ENCODE assay signal across 15 cellular contexts in genomic region chr1:160639652-160640051, GRCh38. TPM values are rescaled to one million over a fixed set of nuclear protein-coding genes. Genes with fewer than 3 reads are reported as not detected.
DNase-seq lines count a peak whose midpoint lies in the region; ATAC-seq, FAIRE-seq and TF ChIP-seq lines count a peak whose summit lies in the region.
"Had no signal": no experiment of that assay in that cellular context is flagged by ENCODE, and none has a peak within 500 bp of the region (broad histone marks: within the 10 kb centered on the region; RNA-seq: fewer than 3 reads in every experiment).

No MANE protein-coding gene starts in this region.

- H3K9me1 ChIP-seq in endothelial cell of umbilical vein (replicated peaks; ENCODE audit: control insufficient read depth, extremely low read depth, insufficient read depth, low read length), result no peaks in the 10 kb centered on the region

- ATAC-seq in T-cell (replicated peaks in 1 of 4), result no peak
- no peak for ATAC-seq in HG03439 (IDR thresholded peaks at IDR 0.05; ENCODE audit: unreplicated experiment)
- ATAC-seq in GM19463 (IDR thresholded peaks at IDR 0.05; ENCODE audit: unreplicated experiment), result no peak
- ATAC-seq: heart left ventricle had no signal

- dilution Hi-C loops in endothelial cell of umbilical vein (cut with MboI; ENCODE audit: extremely low pct_ligation_motif_present, low sequenced_read_pairs), result no loop called here

- H3K4me3 ChIP-seq in endothelial cell of umbilical vein (replicated peaks in 1 of 3; ENCODE audit: insufficient read depth in 1 of 3, low read depth in 1 of 3, low read length in 3 of 3), result no peak overlapping the region
- H3K4me3 ChIP-seq: coronary artery, GM23248, SJSA1 had no signal

- H3K27me3 ChIP-seq in endothelial cell of umbilical vein (ENCODE audit: control insufficient read depth in 2 of 2, insufficient read depth in 2 of 2, low read length in 2 of 2), result no peaks in the 10 kb centered on the region
- H3K27me3 ChIP-seq: heart left ventricle had no signal

- H4K20me1 ChIP-seq in endothelial cell of umbilical vein (replicated peaks; ENCODE audit: control insufficient read depth, extremely low read depth, insufficient read depth, low read length), result no peaks in the 10 kb centered on the region

- H3K27ac Mint-ChIP-seq in T-cell, result peak overlapping the region; percentile 96 to 98

- no peak overlapping the region for H3K27ac ChIP-seq in endothelial cell of umbilical vein (ENCODE audit: insufficient read depth, low read depth, low read length)
- H3K27ac ChIP-seq: coronary artery, GM23248, SJSA1 had no signal

- peak; percentile 38 for FAIRE-seq in endothelial cell of umbilical vein (lab: Jason Lieb, UNC)
- FAIRE-seq: D721Med had no signal

- peak; percentile 60 for DNase-seq in A172 (ENCODE audit: low spot score)
- DNase-seq in Daoy (ENCODE audit: low read depth), result peak; percentile 54
- DNase-seq in T-cell, result no peak
- peak; percentile 42 for DNase-seq in endothelial cell of umbilical vein (ENCODE audit: low read depth, low spot score)
- no peak for DNase-seq in NCI-H446 (lab: John Stamatoyannopoulos, UW)
- DNase-seq in NCI-H1092 treated with DMSO at 0.1 percent for 48 hours (lab: John Stamatoyannopoulos, UW), result no peak
- DNase-seq: GM23248, heart left ventricle, KBM-7, NCI-H510A had no signal

- H3K9me3 Mint-ChIP-seq in T-cell, result no peaks in the 10 kb centered on the region

- H3K4me2 ChIP-seq in endothelial cell of umbilical vein (ENCODE audit: insufficient read depth, low read length), result no peak overlapping the region

- POLR2A ChIA-PET in T-cell (lab: Charles Lee) (interaction anchor here (0.5 to 1.5 kb wide), 7 partner anchors 11 to 522 kb away, joined by 3 to 8 read pairs (median 4); partner anchors contain the start of gene DCAF8 (in 1 of the 2)), endothelial cell of umbilical vein (lab: Charles Lee) (no interaction called here)

- H3K4me1 Mint-ChIP-seq in T-cell, result peaks cover 94 to 97% (median 94%) of the 10 kb centered on the region in 3 donors

- no peak overlapping the region for H2AFZ ChIP-seq in endothelial cell of umbilical vein (ENCODE audit: low read depth, low read length)
- H2AFZ ChIP-seq: GM23248 had no signal

- peaks cover 9% of the 10 kb centered on the region for H3K4me1 ChIP-seq in endothelial cell of umbilical vein (ENCODE audit: control insufficient read depth, extremely low read depth, insufficient read depth, low read length)

- BruUV-seq in endothelial cell of umbilical vein (replicated peaks; lab: Mats Ljungman, UMichigan), result no TSS peak

- no peaks in the 10 kb centered on the region for H3K79me2 ChIP-seq in endothelial cell of umbilical vein (ENCODE audit: control insufficient read depth, insufficient read depth, low read length)

- TF ChIP-seq CTCF in endothelial cell of umbilical vein (IDR thresholded peaks at IDR 0.05; ENCODE audit: extremely low read depth in 1 of 2, insufficient read depth in 1 of 2, low read depth in 1 of 2, low read length in 2 of 2), result no peak

- H3K4me3 Mint-ChIP-seq in T-cell, result peak overlapping the region; percentile 70 to 98 (median 75)

- no peak overlapping the region for H3K9ac ChIP-seq in endothelial cell of umbilical vein (replicated peaks; ENCODE audit: extremely low read depth, insufficient read depth, low read length)
- H3K9ac ChIP-seq: GM23248 had no signal

- no peak for TF ChIP-seq POLR2A in endothelial cell of umbilical vein (IDR thresholded peaks at IDR 0.05; ENCODE audit: low read depth, low read length)

- no peaks in the 10 kb centered on the region for H3K9me3 ChIP-seq in endothelial cell of umbilical vein (replicated peaks; ENCODE audit: control insufficient read depth, insufficient read depth, low read length)
- H3K9me3 ChIP-seq: heart left ventricle, SJSA1 had no signal

- H3K36me3 ChIP-seq in endothelial cell of umbilical vein (ENCODE audit: control insufficient read depth in 2 of 2, extremely low read depth in 1 of 2, insufficient read depth in 2 of 2, low read length in 2 of 2), result no peaks in the 10 kb centered on the region
- H3K36me3 ChIP-seq: heart left ventricle, SJSA1 had no signal

- H3K36me3 Mint-ChIP-seq in T-cell, result peaks cover 29% of the 10 kb centered on the region

- H3K27me3 Mint-ChIP-seq in T-cell, result no peaks in the 10 kb centered on the region

- CTCF ChIA-PET in T-cell (lab: Charles Lee), result interaction anchor here in 1 of 2 donors (0.9 to 1.8 kb wide), 10 partner anchors 11 to 84 kb away, joined by 3 to 20 read pairs (median 4); no protein-coding TSS in a partner anchor
- CTCF ChIA-PET in endothelial cell of umbilical vein (lab: Charles Lee), result interaction anchor here (1.9 kb wide), 1 partner anchor 36 kb away, joined by 8 read pairs; no protein-coding TSS in a partner anchor

- intact Hi-C loops in endothelial cell of umbilical vein (cut with micrococcal nuclease), result no loop called here

TF ChIP-seq in endothelial cell of umbilical vein, 7 proteins besides CTCF, POLR2A, EP300 and RAD21:
- TF ChIP-seq GATA2 (IDR thresholded peaks at IDR 0.05; ENCODE audit: insufficient read depth, insufficient read length, low read depth, low read length) (no peak), FOS (IDR thresholded peaks at IDR 0.05; ENCODE audit: borderline replicate concordance, insufficient read depth, low read length) (no peak), EZH2 (IDR thresholded peaks at IDR 0.05; ENCODE audit: borderline replicate concordance, low read depth, low read length, severe bottlenecking) (no peak), POLR2AphosphoS5 (IDR thresholded peaks at IDR 0.05; ENCODE audit: insufficient read depth, low read depth, low read length) (no peak), MAX (IDR thresholded peaks at IDR 0.05; ENCODE audit: insufficient read depth, insufficient read length) (no peak), JUN (IDR thresholded peaks at IDR 0.05; ENCODE audit: borderline replicate concordance, insufficient read depth, insufficient read length, low read depth) (no peak), MYC (IDR thresholded peaks at IDR 0.05; ENCODE audit: low read depth, low read length) (no peak)

RNA-seq across cellular contexts. Expression of gene SLAMF1, which starts 7.2 kb away (rescaled TPM):
- 0.07 and 1.1 TPM in 2 replicates for total RNA-seq in A172 (2014; rRNA removed; shearing (Covaris generic))
- total RNA-seq in Daoy (2014; rRNA removed; shearing (Covaris generic)), result not detected in 2 replicates
- 10 to 100 TPM; 19.4 to 38.7 (median 30.7) TPM for total RNA-seq in T-cell
- not detected in 2 replicates for total RNA-seq in endothelial cell of umbilical vein
- not detected in 2 replicates for polyA plus RNA-seq in endothelial cell of umbilical vein
- polyA plus RNA-seq in endothelial cell of umbilical vein (2011; cell fraction: cytosol; rRNA removed), result not detected in 2 replicates
- polyA plus RNA-seq in endothelial cell of umbilical vein (2011; cell fraction: nucleus; rRNA removed), result not detected in 2 replicates
- polyA plus RNA-seq in endothelial cell of umbilical vein (2012), result not detected in 2 replicates
- polyA minus RNA-seq in endothelial cell of umbilical vein, result not detected in 2 replicates
- not detected for polyA minus RNA-seq in endothelial cell of umbilical vein (2011; cell fraction: cytosol; rRNA and poly(A)+ RNA removed)
- not detected in 2 replicates for polyA minus RNA-seq in endothelial cell of umbilical vein (2011; cell fraction: nucleus; rRNA and poly(A)+ RNA removed)
- total RNA-seq: GM23248, SJSA1 had no signal
- polyA plus RNA-seq: GM23248 had no signal

Comparison
In these comparisons a context has a peak if more than half of its experiments do, and no peak if none do; other contexts are left out.
1. DNase-seq: peak in A172 (single experiment), Daoy (single experiment) and endothelial cell of umbilical vein (single experiment); none in T-cell (0 of 34), NCI-H446 (0 of 2) and NCI-H1092 treated with DMSO at 0.1 percent for 48 hours (single experiment).